In the genomic region with DNA sequence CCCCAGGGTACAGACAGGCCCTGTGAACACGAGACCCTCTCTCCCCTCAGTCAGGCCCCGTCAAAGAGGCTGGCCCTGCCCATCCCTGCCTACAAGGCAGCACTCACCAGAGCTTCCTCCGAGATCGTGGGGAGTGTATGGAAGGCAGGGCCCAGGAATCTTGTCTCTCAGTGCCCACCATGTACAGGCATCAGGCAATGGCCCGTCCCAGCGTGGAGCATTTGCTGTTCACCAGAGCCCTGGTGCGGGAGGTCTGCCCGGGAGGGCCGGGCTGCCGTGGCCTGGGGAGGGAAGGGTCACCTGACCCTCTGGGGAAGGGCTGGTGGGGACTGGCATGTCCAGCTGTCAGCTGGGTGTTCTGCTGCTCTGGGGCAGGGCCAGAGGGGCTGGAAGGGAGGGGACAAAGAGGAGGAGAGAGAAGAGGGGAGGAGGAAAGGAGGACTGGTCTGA, we compare ENCODE assay signal across 10 cellular contexts. TPM values are rescaled to one million over a fixed set of nuclear protein-coding genes. Genes with fewer than 3 reads are reported as not detected.
DNase-seq lines count a peak whose midpoint lies in the region; ATAC-seq and TF ChIP-seq lines count a peak whose summit lies in the region.
"Had no signal": no experiment of that assay in that cellular context is flagged by ENCODE, and none has a peak within 500 bp of the region (broad histone marks: within the 10 kb centered on the region; RNA-seq: fewer than 3 reads in every experiment).

A gene with protein sequence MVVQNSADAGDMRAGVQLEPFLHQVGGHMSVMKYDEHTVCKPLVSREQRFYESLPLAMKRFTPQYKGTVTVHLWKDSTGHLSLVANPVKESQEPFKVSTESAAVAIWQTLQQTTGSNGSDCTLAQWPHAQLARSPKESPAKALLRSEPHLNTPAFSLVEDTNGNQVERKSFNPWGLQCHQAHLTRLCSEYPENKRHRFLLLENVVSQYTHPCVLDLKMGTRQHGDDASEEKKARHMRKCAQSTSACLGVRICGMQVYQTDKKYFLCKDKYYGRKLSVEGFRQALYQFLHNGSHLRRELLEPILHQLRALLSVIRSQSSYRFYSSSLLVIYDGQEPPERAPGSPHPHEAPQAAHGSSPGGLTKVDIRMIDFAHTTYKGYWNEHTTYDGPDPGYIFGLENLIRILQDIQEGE (minus strand): TSS at position 255 of the 450 bp plus-strand sequence. CDS start 11,429 bp downstream, outside the sequence.

- no peak within 1 kb of the TSS for H3K27ac Mint-ChIP-seq in CD14-positive monocyte
- H3K27ac Mint-ChIP-seq: activated B cell treated with CpG ODN at 0.5 μM for 24 hours had no signal

- WGBS in thymus: 78% methylated on average over 10 of the region's 10 CpGs

- no peaks in the 10 kb centered on the region for H3K36me3 ChIP-seq in RWPE2 (ENCODE audit: low read depth)
- no peaks in the 10 kb centered on the region for H3K36me3 ChIP-seq in fibroblast of lung (ENCODE audit: control insufficient read depth, insufficient read depth, low read length)
- no peaks in the 10 kb centered on the region for H3K36me3 ChIP-seq in thymus (ENCODE audit: control insufficient read depth, insufficient read depth)

- TF ChIP-seq CTCF in RWPE2 (IDR thresholded peaks at IDR 0.05; ENCODE audit: poor library complexity, severe bottlenecking) (no peak), fibroblast of lung (conservative IDR thresholded peaks at IDR 0.05 in 1 of 2, IDR thresholded peaks at IDR 0.05 in 1 of 2; ENCODE audit: low read depth in 1 of 2, low read length in 2 of 2) (no peak), CD14-positive monocyte (IDR thresholded peaks at IDR 0.05) (no peak)

- H2AFZ ChIP-seq in fibroblast of lung (ENCODE audit: low read length): peak within 1 kb of the TSS; percentile 44

- H3K9me3 Mint-ChIP-seq in CD14-positive monocyte: no peaks in the 10 kb centered on the region
- H3K9me3 Mint-ChIP-seq: activated B cell treated with CpG ODN at 0.5 μM for 24 hours had no signal

- H4K20me1 ChIP-seq in fibroblast of lung (ENCODE audit: control insufficient read depth, extremely low read depth, insufficient read depth, low read length): no peaks in the 10 kb centered on the region

- H3K27me3 ChIP-seq in RWPE2 (ENCODE audit: insufficient read depth, poor library complexity, severe bottlenecking) (no peaks in the 10 kb centered on the region), fibroblast of lung (ENCODE audit: control insufficient read depth, insufficient read depth, low read length) (peaks cover 11% of the 10 kb centered on the region), thymus (ENCODE audit: control insufficient read depth, insufficient read depth) (no peaks in the 10 kb centered on the region)

- H3K4me1 ChIP-seq in RWPE2 (ENCODE audit: insufficient read depth, poor library complexity, severe bottlenecking) (peaks cover 44% of the 10 kb centered on the region), fibroblast of lung (ENCODE audit: control insufficient read depth, extremely low read depth, insufficient read depth, low read length) (peaks cover 21% of the 10 kb centered on the region), thymus (ENCODE audit: control insufficient read depth, insufficient read depth, low read length) (no peaks in the 10 kb centered on the region)

- no peaks in the 10 kb centered on the region for H3K79me2 ChIP-seq in fibroblast of lung (ENCODE audit: control insufficient read depth, insufficient read depth, low read length)

- H3K4me3 Mint-ChIP-seq in CD14-positive monocyte: no peak within 1 kb of the TSS
- H3K4me3 Mint-ChIP-seq: activated B cell treated with CpG ODN at 0.5 μM for 24 hours had no signal

- H3K9ac ChIP-seq in fibroblast of lung (ENCODE audit: insufficient read depth, low read length): peak within 1 kb of the TSS; percentile 23

- peaks cover 13% of the 10 kb centered on the region for H3K4me1 Mint-ChIP-seq in CD14-positive monocyte

- peaks cover 4 to 15% (median 4%) of the 10 kb centered on the region in 3 donors for H3K27me3 Mint-ChIP-seq in CD14-positive monocyte (ENCODE audit: low read depth in 3 of 3)

- H3K4me3 ChIP-seq in RWPE2 (ENCODE audit: severe bottlenecking): no peak within 1 kb of the TSS
- H3K4me3 ChIP-seq in fibroblast of lung (replicated peaks in 1 of 4; ENCODE audit: control extremely low read depth in 1 of 4, insufficient read depth in 1 of 4, low read depth in 3 of 4, low read length in 4 of 4): peak within 1 kb of the TSS in 2 of 4 experiments; percentile 54 to 61
- H3K4me3 ChIP-seq in thymus (ENCODE audit: low read length): no peak within 1 kb of the TSS

- intact Hi-C loops in CD14-positive monocyte (cut with micrococcal nuclease): no loop called here

- H3K4me2 ChIP-seq in fibroblast of lung (ENCODE audit: extremely low read depth, insufficient read depth, low read length): peak within 1 kb of the TSS; percentile 71

- DNase-seq in RWPE2 (ENCODE audit: low spot score) (no peak), fibroblast of lung (ENCODE audit: low read depth in 2 of 2) (peak in 1 of 2 donors; percentile 66), middle frontal gyrus (ENCODE audit: extremely low spot score, low spot score) (peak; percentile 14), NCI-H1417 treated with DMSO at 0.1 percent for 48 hours (lab: John Stamatoyannopoulos, UW) (no peak), CD14-positive monocyte (ENCODE audit: low spot score) (no peak)
- no peak for DNase-seq in activated CD4-positive, alpha-beta T cell treated with anti-CD3 and anti-CD28 coated beads, Interleukin-2, amount 50 U/mL, for 4 hours
- DNase-seq in stimulated activated naive CD4-positive, alpha-beta T cell (lab: John Stamatoyannopoulos, UW): no peak
- DNase-seq: activated B cell treated with CpG ODN at 0.5 μM for 24 hours, NCI-H774 had no signal

- H3K27ac ChIP-seq in RWPE2 (ENCODE audit: poor library complexity, severe bottlenecking) (peak within 1 kb of the TSS; percentile 39), fibroblast of lung (ENCODE audit: insufficient read depth, low read length) (peak within 1 kb of the TSS; percentile 20), thymus (ENCODE audit: low read depth) (peak within 1 kb of the TSS; percentile 62)

- no peaks in the 10 kb centered on the region for H3K36me3 Mint-ChIP-seq in CD14-positive monocyte

- no peaks in the 10 kb centered on the region for H3K9me3 ChIP-seq in RWPE2 (ENCODE audit: severe bottlenecking)
- no peaks in the 10 kb centered on the region for H3K9me3 ChIP-seq in fibroblast of lung (ENCODE audit: control insufficient read depth, insufficient read depth, low read depth, low read length)
- H3K9me3 ChIP-seq in thymus (ENCODE audit: control insufficient read depth): no peaks in the 10 kb centered on the region

- no peak for ATAC-seq in RWPE2 (ENCODE audit: low read depth)

RNA-seq across cellular contexts. Expression of the gene that starts here (rescaled TPM):
- total RNA-seq in fibroblast of lung: 1.8 and 5.4 TPM in 2 replicates
- 0.46 and 0.84 TPM in 2 replicates for polyA plus RNA-seq in fibroblast of lung
- polyA plus RNA-seq in fibroblast of lung (2012): 0.71 and 0.89 TPM in 2 replicates
- not detected in 2 replicates for polyA minus RNA-seq in fibroblast of lung (ENCODE audit: low replicate concordance)
- 6.6 TPM for polyA plus RNA-seq in thymus
- not detected for polyA plus RNA-seq in CD14-positive monocyte
- total RNA-seq: activated B cell treated with CpG ODN at 0.5 μM for 24 hours had no signal
